In the genomic region with DNA sequence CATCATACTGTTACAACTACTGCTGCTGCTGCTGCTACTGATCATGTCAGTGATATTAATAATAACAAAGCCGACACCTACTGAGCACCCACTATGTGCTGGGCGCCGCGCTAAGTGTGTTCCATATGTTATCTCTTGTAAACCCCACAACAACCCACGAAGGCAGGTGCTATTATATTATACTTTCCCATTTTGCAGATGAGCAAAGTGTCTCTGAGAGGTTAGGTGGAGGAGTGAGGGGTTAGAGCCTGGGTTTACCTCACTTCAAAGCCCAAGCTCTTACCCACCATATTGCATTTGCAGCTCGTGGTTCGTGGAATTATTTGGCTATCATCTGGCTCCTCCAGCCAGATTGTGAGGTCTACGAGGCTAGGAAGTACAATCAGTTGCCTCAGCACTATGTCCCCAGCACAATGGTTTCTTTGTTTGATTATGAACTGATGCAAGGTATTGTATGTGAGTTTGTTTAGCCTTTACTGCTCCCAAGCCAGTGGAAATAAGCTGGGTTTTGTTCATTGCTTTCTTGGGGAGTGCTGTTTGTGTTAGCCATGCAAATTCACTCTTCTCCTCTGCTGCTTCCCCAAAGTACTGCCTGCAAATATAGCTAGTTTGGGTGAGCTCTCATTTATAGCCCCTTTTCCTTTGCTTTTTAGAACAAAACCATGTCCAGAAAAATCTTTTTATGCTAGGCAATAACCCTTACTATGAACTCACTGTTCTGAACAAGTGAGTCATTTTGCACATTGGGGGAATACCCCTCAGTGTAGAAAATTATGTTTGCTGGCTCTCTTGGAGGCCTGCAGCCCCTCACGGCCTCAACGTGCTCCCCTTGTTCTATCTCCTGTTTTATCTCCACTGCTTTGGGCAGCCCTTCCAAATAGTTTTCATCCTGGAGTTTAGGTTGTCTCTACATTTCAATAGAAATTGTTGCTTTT, we compare ENCODE assay signal across 10 cellular contexts. TPM values are rescaled to one million over a fixed set of nuclear protein-coding genes. Genes with fewer than 3 reads are reported as not detected.
A peak's percentile ranks its signal among the peaks of the same experiment; 100 is the strongest.
DNase-seq lines count a peak whose midpoint lies in the region; ATAC-seq and TF ChIP-seq lines count a peak whose summit lies in the region.
"Had no signal": no experiment of that assay in that cellular context is flagged by ENCODE, and none has a peak within 500 bp of the region (broad histone marks: within the 10 kb centered on the region; RNA-seq: fewer than 3 reads in every experiment).

No MANE protein-coding gene starts in this region.

- POLR2A ChIA-PET in activated B cell treated with CpG ODN at 0.5 μM for 24 hours (lab: Charles Lee) = interaction anchor here (0.6 to 3.2 kb wide), 3 partner anchors 9 to 1118 kb away, joined by 3 to 32 read pairs (median 3); a partner anchor contains a TSS

- ATAC-seq in activated T-cell treated with anti-CD3 and anti-CD28 coated beads, Interleukin-2, amount 50 U/mL, for 4 hours = peak; percentile 43 to 58
- ATAC-seq in HG02973 (IDR thresholded peaks at IDR 0.05; ENCODE audit: unreplicated experiment) (peak; percentile 70), activated B cell treated with CpG ODN at 0.5 μM for 24 hours (ENCODE audit: low read depth) (peak; percentile 60)
- peak; percentile 40 to 53 for ATAC-seq in stimulated activated naive B cell treated with anti-CD40 and anti-IgM and Interleukin-4, amounts not matched to agents 10 μg/mL and 1 μg/mL and 100 μg/mL, for 72 hours (replicated peaks)

- H3K9me3 Mint-ChIP-seq in activated T-cell treated with anti-CD3 and anti-CD28 coated beads, Interleukin-2, amount 50 U/mL, for 4 hours = no peaks in the 10 kb centered on the region
- no peaks in the 10 kb centered on the region for H3K9me3 Mint-ChIP-seq in activated T-cell treated with anti-CD3 and anti-CD28 coated beads, Interleukin-2, amount 50 U/mL, for 24 hours
- H3K9me3 Mint-ChIP-seq in activated B cell treated with CpG ODN at 0.5 μM for 24 hours = no peaks in the 10 kb centered on the region
- no peaks in the 10 kb centered on the region for H3K9me3 Mint-ChIP-seq in stimulated activated naive B cell treated with anti-CD40 and anti-IgM and Interleukin-4, amounts not matched to agents 10 μg/mL and 1 μg/mL and 100 μg/mL, for 72 hours

- no peaks in the 10 kb centered on the region for H3K27me3 Mint-ChIP-seq in activated T-cell treated with anti-CD3 and anti-CD28 coated beads, Interleukin-2, amount 50 U/mL, for 4 hours (ENCODE audit: low read depth)
- H3K27me3 Mint-ChIP-seq in activated T-cell treated with anti-CD3 and anti-CD28 coated beads, Interleukin-2, amount 50 U/mL, for 24 hours = peaks cover 12% of the 10 kb centered on the region
- no peaks in the 10 kb centered on the region for H3K27me3 Mint-ChIP-seq in activated B cell treated with CpG ODN at 0.5 μM for 24 hours
- no peaks in the 10 kb centered on the region for H3K27me3 Mint-ChIP-seq in stimulated activated naive B cell treated with anti-CD40 and anti-IgM and Interleukin-4, amounts not matched to agents 10 μg/mL and 1 μg/mL and 100 μg/mL, for 72 hours

- H3K27ac Mint-ChIP-seq in activated T-cell treated with anti-CD3 and anti-CD28 coated beads, Interleukin-2, amount 50 U/mL, for 24 hours = no peak overlapping the region
- no peak overlapping the region for H3K27ac Mint-ChIP-seq in activated B cell treated with CpG ODN at 0.5 μM for 24 hours
- H3K27ac Mint-ChIP-seq in stimulated activated naive B cell treated with anti-CD40 and anti-IgM and Interleukin-4, amounts not matched to agents 10 μg/mL and 1 μg/mL and 100 μg/mL, for 72 hours = peak overlapping the region; percentile 20

- intact Hi-C loops in activated B cell treated with CpG ODN at 0.5 μM for 24 hours (cut with micrococcal nuclease) = no loop called here

- H3K4me3 Mint-ChIP-seq in activated T-cell treated with anti-CD3 and anti-CD28 coated beads, Interleukin-2, amount 50 U/mL, for 4 hours = no peak overlapping the region
- H3K4me3 Mint-ChIP-seq in activated T-cell treated with anti-CD3 and anti-CD28 coated beads, Interleukin-2, amount 50 U/mL, for 24 hours = no peak overlapping the region
- no peak overlapping the region for H3K4me3 Mint-ChIP-seq in activated B cell treated with CpG ODN at 0.5 μM for 24 hours
- no peak overlapping the region for H3K4me3 Mint-ChIP-seq in stimulated activated naive B cell treated with anti-CD40 and anti-IgM and Interleukin-4, amounts not matched to agents 10 μg/mL and 1 μg/mL and 100 μg/mL, for 72 hours

- H3K36me3 Mint-ChIP-seq in activated T-cell treated with anti-CD3 and anti-CD28 coated beads, Interleukin-2, amount 50 U/mL, for 4 hours (ENCODE audit: insufficient read depth) = no peaks in the 10 kb centered on the region
- H3K36me3 Mint-ChIP-seq in activated T-cell treated with anti-CD3 and anti-CD28 coated beads, Interleukin-2, amount 50 U/mL, for 24 hours (ENCODE audit: low read depth) = no peaks in the 10 kb centered on the region
- no peaks in the 10 kb centered on the region for H3K36me3 Mint-ChIP-seq in activated B cell treated with CpG ODN at 0.5 μM for 24 hours (ENCODE audit: low read depth)
- H3K36me3 Mint-ChIP-seq in stimulated activated naive B cell treated with anti-CD40 and anti-IgM and Interleukin-4, amounts not matched to agents 10 μg/mL and 1 μg/mL and 100 μg/mL, for 72 hours = peaks cover 4 to 7% of the 10 kb centered on the region in 2 donors

- TF ChIP-seq CTCF in activated B cell treated with CpG ODN at 0.5 μM for 24 hours (IDR thresholded peaks at IDR 0.05) = no peak

- no peak for DNase-seq in activated T-cell treated with anti-CD3 and anti-CD28 coated beads, Interleukin-2, amount 50 U/mL, for 4 hours
- no peak for DNase-seq in activated T-cell treated with anti-CD3 and anti-CD28 coated beads, Interleukin-2, amount 50 U/mL, for 24 hours
- DNase-seq in activated B cell treated with CpG ODN at 0.5 μM for 24 hours = no peak
- no peak for DNase-seq in stimulated activated naive B cell treated with anti-CD40 and anti-IgM and Interleukin-4, amounts not matched to agents 10 μg/mL and 1 μg/mL and 100 μg/mL, for 72 hours
- DNase-seq in cerebellar nuclear complex (lab: John Stamatoyannopoulos, UW) = no peak
- DNase-seq in NCI-H1436 (lab: John Stamatoyannopoulos, UW) = no peak
- DNase-seq in NOMO-1 treated with dmso at 0.1 percent for 144 hours (lab: John Stamatoyannopoulos, UW; ENCODE audit: unreplicated experiment) = no peak
- DNase-seq: foreskin fibroblast, mesenchymal stem cell had no signal

- no peaks in the 10 kb centered on the region for H3K4me1 Mint-ChIP-seq in activated T-cell treated with anti-CD3 and anti-CD28 coated beads, Interleukin-2, amount 50 U/mL, for 4 hours (ENCODE audit: low read depth)
- peaks cover 11% of the 10 kb centered on the region for H3K4me1 Mint-ChIP-seq in activated T-cell treated with anti-CD3 and anti-CD28 coated beads, Interleukin-2, amount 50 U/mL, for 24 hours (ENCODE audit: low read depth)
- H3K4me1 Mint-ChIP-seq in activated B cell treated with CpG ODN at 0.5 μM for 24 hours = peaks cover 46% of the 10 kb centered on the region
- H3K4me1 Mint-ChIP-seq in stimulated activated naive B cell treated with anti-CD40 and anti-IgM and Interleukin-4, amounts not matched to agents 10 μg/mL and 1 μg/mL and 100 μg/mL, for 72 hours = peaks cover 42 to 75% of the 10 kb centered on the region in 2 donors

- CTCF ChIA-PET in activated B cell treated with CpG ODN at 0.5 μM for 24 hours (lab: Charles Lee) = interaction anchor here (0.7 to 4.8 kb wide), 3 partner anchors 10 to 122 kb away, joined by 3 to 32 read pairs (median 4); no protein-coding TSS in a partner anchor

RNA-seq across cellular contexts. Expression of a gene that starts 47.9 kb away (rescaled TPM):
- total RNA-seq in activated T-cell treated with anti-CD3 and anti-CD28 coated beads, Interleukin-2, amount 50 U/mL, for 4 hours = 10 to 100 TPM; 21.0 to 23.6 (median 23.4) TPM
- 51.9 and 54.4 TPM in 2 replicates for total RNA-seq in activated B cell treated with CpG ODN at 0.5 μM for 24 hours

RNA-seq across cellular contexts. Expression of a gene that starts 48.2 kb away (rescaled TPM):
- 100 to 1,000 TPM; 220 to 246 (median 233) TPM for total RNA-seq in activated T-cell treated with anti-CD3 and anti-CD28 coated beads, Interleukin-2, amount 50 U/mL, for 4 hours
- total RNA-seq in activated B cell treated with CpG ODN at 0.5 μM for 24 hours = 200 and 243 TPM in 2 replicates
